ENCODE assay signal across 1 cellular context in the genomic region with DNA sequence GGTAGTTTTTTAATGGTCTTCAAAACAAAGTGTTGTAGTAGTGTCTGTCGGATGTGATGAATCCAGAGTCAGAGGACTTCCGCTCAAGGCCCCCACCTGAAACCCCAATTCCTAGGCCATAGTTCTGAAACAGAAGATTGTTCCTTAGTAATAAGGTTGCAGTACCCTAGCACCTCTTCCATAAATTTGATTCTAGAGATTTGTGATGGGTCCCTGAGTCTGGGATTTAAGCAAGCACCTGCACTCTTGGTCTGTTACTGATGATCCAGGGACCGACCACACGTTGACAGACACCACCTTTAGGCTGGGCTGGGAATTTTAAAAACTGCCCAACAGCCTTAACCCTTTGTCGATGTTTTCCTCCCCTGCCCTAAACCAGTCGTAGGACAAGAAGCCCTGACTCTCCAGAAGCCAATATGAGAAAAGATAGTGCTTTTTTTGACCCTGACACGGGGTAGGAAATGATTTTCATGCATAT.
TF ChIP-seq lines count a peak whose summit lies in the region.

No MANE protein-coding gene starts in this region.

TF ChIP-seq in HepG2, 621 proteins besides CTCF, POLR2A, EP300 and RAD21 (continued from another document):
- TF ChIP-seq, protein P1, sequence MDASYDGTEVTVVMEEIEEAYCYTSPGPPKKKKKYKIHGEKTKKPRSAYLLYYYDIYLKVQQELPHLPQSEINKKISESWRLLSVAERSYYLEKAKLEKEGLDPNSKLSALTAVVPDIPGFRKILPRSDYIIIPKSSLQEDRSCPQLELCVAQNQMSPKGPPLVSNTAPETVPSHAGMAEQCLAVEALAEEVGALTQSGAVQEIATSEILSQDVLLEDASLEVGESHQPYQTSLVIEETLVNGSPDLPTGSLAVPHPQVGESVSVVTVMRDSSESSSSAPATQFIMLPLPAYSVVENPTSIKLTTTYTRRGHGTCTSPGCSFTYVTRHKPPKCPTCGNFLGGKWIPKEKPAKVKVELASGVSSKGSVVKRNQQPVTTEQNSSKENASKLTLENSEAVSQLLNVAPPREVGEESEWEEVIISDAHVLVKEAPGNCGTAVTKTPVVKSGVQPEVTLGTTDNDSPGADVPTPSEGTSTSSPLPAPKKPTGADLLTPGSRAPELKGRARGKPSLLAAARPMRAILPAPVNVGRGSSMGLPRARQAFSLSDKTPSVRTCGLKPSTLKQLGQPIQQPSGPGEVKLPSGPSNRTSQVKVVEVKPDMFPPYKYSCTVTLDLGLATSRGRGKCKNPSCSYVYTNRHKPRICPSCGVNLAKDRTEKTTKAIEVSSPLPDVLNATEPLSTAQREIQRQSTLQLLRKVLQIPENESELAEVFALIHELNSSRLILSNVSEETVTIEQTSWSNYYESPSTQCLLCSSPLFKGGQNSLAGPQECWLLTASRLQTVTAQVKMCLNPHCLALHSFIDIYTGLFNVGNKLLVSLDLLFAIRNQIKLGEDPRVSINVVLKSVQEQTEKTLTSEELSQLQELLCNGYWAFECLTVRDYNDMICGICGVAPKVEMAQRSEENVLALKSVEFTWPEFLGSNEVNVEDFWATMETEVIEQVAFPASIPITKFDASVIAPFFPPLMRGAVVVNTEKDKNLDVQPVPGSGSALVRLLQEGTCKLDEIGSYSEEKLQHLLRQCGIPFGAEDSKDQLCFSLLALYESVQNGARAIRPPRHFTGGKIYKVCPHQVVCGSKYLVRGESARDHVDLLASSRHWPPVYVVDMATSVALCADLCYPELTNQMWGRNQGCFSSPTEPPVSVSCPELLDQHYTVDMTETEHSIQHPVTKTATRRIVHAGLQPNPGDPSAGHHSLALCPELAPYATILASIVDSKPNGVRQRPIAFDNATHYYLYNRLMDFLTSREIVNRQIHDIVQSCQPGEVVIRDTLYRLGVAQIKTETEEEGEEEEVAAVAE (CRISPR knock-in tag; IDR thresholded peaks at IDR 0.05; ENCODE audit: borderline replicate concordance) = no peak
- no peak for TF ChIP-seq ZNF282 (IDR thresholded peaks at IDR 0.05; ENCODE audit: partially characterized antibody)
- TF ChIP-seq, protein P2, sequence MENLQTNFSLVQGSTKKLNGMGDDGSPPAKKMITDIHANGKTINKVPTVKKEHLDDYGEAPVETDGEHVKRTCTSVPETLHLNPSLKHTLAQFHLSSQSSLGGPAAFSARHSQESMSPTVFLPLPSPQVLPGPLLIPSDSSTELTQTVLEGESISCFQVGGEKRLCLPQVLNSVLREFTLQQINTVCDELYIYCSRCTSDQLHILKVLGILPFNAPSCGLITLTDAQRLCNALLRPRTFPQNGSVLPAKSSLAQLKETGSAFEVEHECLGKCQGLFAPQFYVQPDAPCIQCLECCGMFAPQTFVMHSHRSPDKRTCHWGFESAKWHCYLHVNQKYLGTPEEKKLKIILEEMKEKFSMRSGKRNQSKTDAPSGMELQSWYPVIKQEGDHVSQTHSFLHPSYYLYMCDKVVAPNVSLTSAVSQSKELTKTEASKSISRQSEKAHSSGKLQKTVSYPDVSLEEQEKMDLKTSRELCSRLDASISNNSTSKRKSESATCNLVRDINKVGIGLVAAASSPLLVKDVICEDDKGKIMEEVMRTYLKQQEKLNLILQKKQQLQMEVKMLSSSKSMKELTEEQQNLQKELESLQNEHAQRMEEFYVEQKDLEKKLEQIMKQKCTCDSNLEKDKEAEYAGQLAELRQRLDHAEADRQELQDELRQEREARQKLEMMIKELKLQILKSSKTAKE (CRISPR knock-in tag; IDR thresholded peaks at IDR 0.05; ENCODE audit: borderline replicate concordance) = no peak
TF ChIP-seq in HepG2: peak in this region for 45.
